21 cellular contexts compared by ENCODE assay signal in genomic region chr6:79605061-79605460, GRCh38. TPM values are rescaled to one million over a fixed set of nuclear protein-coding genes. Genes with fewer than 3 reads are reported as not detected.
A peak's percentile ranks its signal among the peaks of the same experiment; 100 is the strongest.
DNase-seq lines count a peak whose midpoint lies in the region; FAIRE-seq and TF ChIP-seq lines count a peak whose summit lies in the region.
"Had no signal": no experiment of that assay in that cellular context is flagged by ENCODE, and none has a peak within 500 bp of the region (broad histone marks: within the 10 kb centered on the region; RNA-seq: fewer than 3 reads in every experiment).

No MANE protein-coding gene starts in this region.

- no peak for FAIRE-seq in HTR-8/SVneo (lab: Jason Lieb, UNC)
- FAIRE-seq: GM12891, H1, keratinocyte had no signal

- in situ Hi-C loops in astrocyte of the spinal cord (cut with HindIII; ENCODE audit: low sequenced_read_pairs) (no loop called here), GM13977 (cut with MboI; ENCODE audit: low pct_unique_long_range_greater_than_20kb, low sequenced_read_pairs, unreplicated experiment) (no loop called here)

- H3K4me3 ChIP-seq in astrocyte of the spinal cord (ENCODE audit: low read depth, low read length): no peak overlapping the region
- H3K4me3 ChIP-seq: lower lobe of right lung, uterus had no signal

- TF ChIP-seq CTCF in astrocyte of the spinal cord (IDR thresholded peaks at IDR 0.05; ENCODE audit: low read depth, low read length) (no peak), GM20000 (IDR thresholded peaks at IDR 0.05; ENCODE audit: extremely low read depth, missing control alignments) (no peak), GM13977 (IDR thresholded peaks at IDR 0.05; ENCODE audit: extremely low read depth, insufficient read depth, missing control alignments) (no peak)

- DNase-seq in CMK (ENCODE audit: low read depth) (peak; percentile 67), LHCN-M2 (ENCODE audit: low read depth) (peak; percentile 9), astrocyte of the spinal cord (ENCODE audit: low read depth, low spot score) (peak; percentile 54), kidney glomerular epithelial cell (lab: John Stamatoyannopoulos, UW) (peak; percentile 65), HTR-8/SVneo (ENCODE audit: insufficient read length, low spot score) (no peak), GM20000 (ENCODE audit: low spot score) (no peak), GM13977 (ENCODE audit: low spot score) (no peak), SK-N-DZ (ENCODE audit: low spot score) (no peak)
- DNase-seq: activated CD4-positive, alpha-beta T cell treated with anti-CD3 and anti-CD28 coated beads for 48 hours; activated CD8-positive, alpha-beta memory T cell treated with anti-CD3 and anti-CD28 coated beads, Interleukin-2, amount 10 ng/mL, durations not matched to agents 7 days and 5 days; Karpas-422; lower lobe of right lung; NCI-H1092 treated with DMSO at 0.1 percent for 48 hours; NCI-H2081; NCI-H510A treated with DMSO at 0.1 percent for 48 hours; Right ventricle myocardium superior; stimulated activated CD4-positive, alpha-beta T cell treated with anti-CD3 and anti-CD28 coated beads, Interleukin-15, amount 100 ng/mL, for 24 hours; uterus had no signal

RNA-seq across cellular contexts. Expression of gene SH3BGRL2, which starts 26.1 kb away (rescaled TPM):
- total RNA-seq in LHCN-M2 (2014; rRNA removed): 1.5 and 1.7 TPM in 2 replicates
- polyA plus RNA-seq in LHCN-M2 (2012): 0.33 TPM
- 16.0 and 18.1 TPM in 2 replicates for polyA plus RNA-seq in SK-N-DZ (2014; cell fraction: cytosol; rRNA removed)
- polyA plus RNA-seq in SK-N-DZ (2014; cell fraction: nucleus; rRNA removed): 9.7 and 12.4 TPM in 2 replicates

Comparison
In these comparisons a context has a peak if more than half of its experiments do, and no peak if none do; other contexts are left out.
1. DNase-seq: peak in CMK (single experiment), LHCN-M2 (single experiment), astrocyte of the spinal cord (single experiment) and kidney glomerular epithelial cell (single experiment); none in HTR-8/SVneo (single experiment), GM20000 (single experiment), GM13977 (single experiment) and SK-N-DZ (single experiment).